8 cellular contexts compared by ENCODE assay signal in genomic region chr11:72813740-72814138, GRCh38. TPM values are rescaled to one million over a fixed set of nuclear protein-coding genes. Genes with fewer than 3 reads are reported as not detected.
DNase-seq lines count a peak whose midpoint lies in the region; ATAC-seq and TF ChIP-seq lines count a peak whose summit lies in the region.

No MANE protein-coding gene starts in this region.

- H3K27ac ChIP-seq in HUES48 (ENCODE audit: low read depth, low read length) (peak overlapping the region; percentile 93), OCI-LY7 (ENCODE audit: low read depth, low read length, poor library complexity, severe bottlenecking) (peak overlapping the region; percentile 91), iPS DF 6.9 (ENCODE audit: low read length) (no peak overlapping the region)

- H3K4me2 ChIP-seq in OCI-LY7 (ENCODE audit: low read length), result peak overlapping the region; percentile 90

- DNase-seq in NCI-H2227 (lab: John Stamatoyannopoulos, UW; ENCODE audit: unreplicated experiment), result peak; percentile 90
- DNase-seq in NCI-H2227 treated with DMSO at 0.1 percent for 48 hours (lab: John Stamatoyannopoulos, UW), result no peak
- peak; percentile 92 for DNase-seq in OCI-LY7 (ENCODE audit: low spot score)
- DNase-seq in amniotic epithelial cell (ENCODE audit: low read depth), result peak; percentile 64
- DNase-seq in iPS DF 6.9 (ENCODE audit: low read depth, low spot score), result no peak
- DNase-seq in sciatic nerve (ENCODE audit: low spot score), result no peak

- H3K27me3 ChIP-seq in HUES48 (ENCODE audit: control insufficient read depth, insufficient read depth, low read length) (no peaks in the 10 kb centered on the region), iPS DF 6.9 (ENCODE audit: control insufficient read depth, insufficient read depth, low read length) (no peaks in the 10 kb centered on the region)

- peaks cover 41% of the 10 kb centered on the region for H3K79me2 ChIP-seq in OCI-LY7 (ENCODE audit: insufficient read depth, low read depth, low read length)

- H3K36me3 ChIP-seq in HUES48 (ENCODE audit: control insufficient read depth, insufficient read depth, low read length), result peaks cover 6% of the 10 kb centered on the region; the same call in 1 of the 2 replicates
- H3K36me3 ChIP-seq in OCI-LY7 (ENCODE audit: insufficient read depth, low read length), result peaks cover 54% of the 10 kb centered on the region
- H3K36me3 ChIP-seq in iPS DF 6.9 (ENCODE audit: control insufficient read depth, insufficient read depth, low read length), result no peaks in the 10 kb centered on the region

- H2AFZ ChIP-seq in OCI-LY7 (ENCODE audit: low read length), result peak overlapping the region; percentile 57

- no peaks in the 10 kb centered on the region for H3K9me2 ChIP-seq in OCI-LY7 (ENCODE audit: insufficient read depth, low read length)

- no TSS peak for BruUV-seq in OCI-LY7 (replicated peaks; lab: Mats Ljungman, UMichigan)

- POLR2A ChIA-PET in OCI-LY7 (lab: Charles Lee), result interaction anchor here (0.5 to 1.4 kb wide), 4 partner anchors 73 to 346 kb away, joined by 3 to 6 read pairs (median 3); no protein-coding TSS in a partner anchor

- peaks cover 4% of the 10 kb centered on the region; the same call in 1 of the 2 replicates for H4K20me1 ChIP-seq in OCI-LY7 (ENCODE audit: insufficient read depth, low read length)

- CTCF ChIA-PET in OCI-LY7 (lab: Charles Lee; ENCODE audit: unreplicated experiment), result interaction anchor here (0.8 to 0.9 kb wide), 2 partner anchors 91 to 98 kb away, joined by 3 read pairs; no protein-coding TSS in a partner anchor

- WGBS in iPS DF 6.9 (ENCODE audit: insufficient coverage, insufficient read length), result no CpG with 5 or more reads among the region's 34 CpGs

- ATAC-seq in GM21526 (IDR thresholded peaks at IDR 0.05; ENCODE audit: low FRiP score, unreplicated experiment), result peak; percentile 38
- ATAC-seq in sciatic nerve, result peak; percentile 85

- H3K4me3 ChIP-seq in HUES48 (ENCODE audit: low read depth, low read length), result peak overlapping the region; percentile 98
- peak overlapping the region; percentile 84 for H3K4me3 ChIP-seq in OCI-LY7 (ENCODE audit: low read depth, low read length, poor library complexity, severe bottlenecking)
- peak overlapping the region; percentile 70; the same call in 1 of the 2 replicates for H3K4me3 ChIP-seq in iPS DF 6.9 (ENCODE audit: low read length)

- H3K9me3 ChIP-seq in HUES48 (ENCODE audit: control insufficient read depth, insufficient read depth, low read length) (no peaks in the 10 kb centered on the region), OCI-LY7 (ENCODE audit: low read length) (no peaks in the 10 kb centered on the region), iPS DF 6.9 (ENCODE audit: control insufficient read depth, insufficient read depth, low read length) (no peaks in the 10 kb centered on the region)

- peak overlapping the region; percentile 97 for H3K9ac ChIP-seq in HUES48 (ENCODE audit: low read depth, low read length)

- H3K4me1 ChIP-seq in HUES48 (ENCODE audit: control insufficient read depth, insufficient read depth, low read length) (peaks cover 14% of the 10 kb centered on the region), OCI-LY7 (ENCODE audit: insufficient read depth, low read length, poor library complexity, severe bottlenecking) (peaks cover 27% of the 10 kb centered on the region), iPS DF 6.9 (ENCODE audit: control insufficient read depth, insufficient read depth, low read length) (peaks cover 4% of the 10 kb centered on the region; the same call in 1 of the 2 replicates)

- intact Hi-C loops in OCI-LY7 (cut with micrococcal nuclease; ENCODE audit: unreplicated experiment), result loop anchor here (1.0 to 10.0 kb wide), 5 partner anchors 21 to 429 kb away; no protein-coding TSS in a partner anchor
- intact Hi-C loops in sciatic nerve (cut with DNase I), result no loop called here

- no peak for TF ChIP-seq CTCF in OCI-LY7 (conservative IDR thresholded peaks at IDR 0.05; ENCODE audit: low read length)

RNA-seq across cellular contexts. Expression of gene ATG16L2, which starts 0.5 kb away (rescaled TPM):
- total RNA-seq in OCI-LY7 (2014; rRNA removed; shearing (Covaris generic)), result 99.1 and 103 TPM in 2 replicates
- total RNA-seq in OCI-LY7 (2022), result 108 and 130 TPM in 2 replicates
- 79.7 TPM for total RNA-seq in sciatic nerve

RNA-seq across cellular contexts. Expression of gene STARD10, which starts 19.9 kb away (rescaled TPM):
- 8.1 and 12.9 TPM in 2 replicates for total RNA-seq in OCI-LY7 (2014; rRNA removed; shearing (Covaris generic))
- total RNA-seq in OCI-LY7 (2022) (10.4 and 12.1 TPM in 2 replicates), sciatic nerve (27.2 TPM)

Comparison
In these comparisons a context has a peak if more than half of its experiments do, and no peak if none do; other contexts are left out.
1. DNase-seq: peak in NCI-H2227 (single experiment), OCI-LY7 (single experiment) and amniotic epithelial cell (single experiment); none in NCI-H2227 treated with DMSO at 0.1 percent for 48 hours (single experiment), iPS DF 6.9 (single experiment) and sciatic nerve (single experiment).
2. Peak in every context shown above with its lines, with median percentiles within 50 percentile points of each other: H3K4me3 ChIP-seq.